18 cellular contexts compared by ENCODE assay signal in genomic region chr1:244874974-244875579, GRCh38. TPM values are rescaled to one million over a fixed set of nuclear protein-coding genes. Genes with fewer than 3 reads are reported as not detected.
DNase-seq lines count a peak whose midpoint lies in the region; TF ChIP-seq lines count a peak whose summit lies in the region.
"Had no signal": no experiment of that assay in that cellular context is flagged by ENCODE, and none has a peak within 500 bp of the region (broad histone marks: within the 10 kb centered on the region; RNA-seq: fewer than 3 reads in every experiment).

No MANE protein-coding gene starts in this region.

- in situ Hi-C loops in GM13977 (cut with MboI; ENCODE audit: low pct_unique_long_range_greater_than_20kb, low sequenced_read_pairs, unreplicated experiment) = loop anchor here (25.0 kb wide), 1 partner anchor 162 kb away; no protein-coding TSS in a partner anchor

- WGBS in iPS DF 6.9 (ENCODE audit: insufficient coverage, insufficient read length) = no CpG with 5 or more reads among the region's 7 CpGs

- H3K27me3 ChIP-seq in iPS DF 6.9 (ENCODE audit: control insufficient read depth, insufficient read depth, low read length) = no peaks in the 10 kb centered on the region
- H3K27me3 ChIP-seq: dorsolateral prefrontal cortex had no signal

- no peaks in the 10 kb centered on the region for H3K36me3 ChIP-seq in iPS DF 6.9 (ENCODE audit: control insufficient read depth, insufficient read depth, low read length)
- H3K36me3 ChIP-seq: lower lobe of right lung, WERI-Rb-1 had no signal

- DNase-seq in ELF-1 (ENCODE audit: low read depth, low spot score) (peak; percentile 72), NB4 (ENCODE audit: low read depth) (peak; percentile 65), NCI-H345 (lab: John Stamatoyannopoulos, UW) (peak; percentile 80), iPS DF 6.9 (ENCODE audit: low read depth, low spot score) (peak; percentile 64), ureter (ENCODE audit: low spot score) (no peak), GM13977 (ENCODE audit: low spot score) (no peak), CD1c-positive myeloid dendritic cell (ENCODE audit: extremely low spot score) (no peak)
- DNase-seq: activated CD4-positive, alpha-beta T cell treated with anti-CD3 and anti-CD28 coated beads, Interleukin-2, amount 50 U/mL, for 4 hours; activated CD8-positive, alpha-beta memory T cell treated with anti-CD3 and anti-CD28 coated beads, Interleukin-2, amount 50 U/mL, for 4 hours; activated naive CD8-positive, alpha-beta T cell treated with anti-CD3 and anti-CD28 coated beads, Interleukin-2, amount 10 ng/mL, durations not matched to agents 7 days and 5 days; dorsolateral prefrontal cortex; GDM1; kidney; lower lobe of right lung; NCI-H1436; NCI-H524; substantia nigra; WERI-Rb-1 had no signal

- H3K4me1 ChIP-seq in iPS DF 6.9 (ENCODE audit: control insufficient read depth, insufficient read depth, low read length) = no peaks in the 10 kb centered on the region; the same call in 1 of the 2 replicates
- H3K4me1 ChIP-seq: lower lobe of right lung had no signal

- TF ChIP-seq CTCF in NB4 (IDR thresholded peaks at IDR 0.05; ENCODE audit: low read depth, low read length) (no peak), GM13977 (IDR thresholded peaks at IDR 0.05; ENCODE audit: extremely low read depth, insufficient read depth, missing control alignments) (no peak)

- TF ChIP-seq POLR2A in NB4 (IDR thresholded peaks at IDR 0.05; ENCODE audit: extremely low read depth, insufficient read length) = no peak

- no peak overlapping the region for H3K4me3 ChIP-seq in NB4 (ENCODE audit: low read depth, low read length)
- no peak overlapping the region for H3K4me3 ChIP-seq in iPS DF 6.9 (ENCODE audit: low read length)
- H3K4me3 ChIP-seq: dorsolateral prefrontal cortex, lower lobe of right lung had no signal

- no peak overlapping the region for H3K27ac ChIP-seq in iPS DF 6.9 (ENCODE audit: low read length)
- H3K27ac ChIP-seq: dorsolateral prefrontal cortex, lower lobe of right lung, WERI-Rb-1 had no signal

- H3K9me3 ChIP-seq in iPS DF 6.9 (ENCODE audit: control insufficient read depth, insufficient read depth, low read length) = no peaks in the 10 kb centered on the region
- H3K9me3 ChIP-seq: lower lobe of right lung had no signal

RNA-seq across cellular contexts. Expression of gene HNRNPU, which starts 10.7 kb away (rescaled TPM):
- 356 TPM for total RNA-seq in ureter

RNA-seq across cellular contexts. Expression of gene COX20, which starts 39.6 kb away (rescaled TPM):
- total RNA-seq in ureter = 43.7 TPM

Comparison
In these comparisons a context has a peak if more than half of its experiments do, and no peak if none do; other contexts are left out.
1. DNase-seq: peak in ELF-1 (single experiment), NB4 (single experiment), NCI-H345 (single experiment) and iPS DF 6.9 (single experiment); none in ureter (single experiment), GM13977 (single experiment) and CD1c-positive myeloid dendritic cell (single experiment).